Comparison of ENCODE assay signal across 1 cellular context in the genomic region with DNA sequence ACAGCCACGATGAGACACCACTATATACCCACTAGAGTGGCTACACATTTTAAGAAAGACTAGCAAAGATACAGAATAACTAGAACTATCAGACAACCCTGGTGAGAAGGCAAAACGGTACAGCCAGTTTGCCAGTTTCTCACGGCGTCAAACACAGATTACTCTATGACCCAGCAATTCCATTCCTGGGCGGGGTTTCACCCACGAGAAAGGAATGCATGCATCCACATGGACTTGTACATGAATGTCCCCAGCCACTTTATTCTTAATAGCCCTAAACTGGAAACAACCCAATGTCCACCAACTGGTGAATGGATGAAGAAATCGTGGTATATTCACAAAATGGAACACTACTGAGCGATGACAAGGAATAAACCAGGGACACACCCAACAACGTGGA.
TF ChIP-seq lines count a peak whose summit lies in the region.

No MANE protein-coding gene starts in this region.

TF ChIP-seq in GM23338, 12 proteins besides CTCF, POLR2A, EP300 and RAD21 (continued from another document):
- TF ChIP-seq, protein P1, sequence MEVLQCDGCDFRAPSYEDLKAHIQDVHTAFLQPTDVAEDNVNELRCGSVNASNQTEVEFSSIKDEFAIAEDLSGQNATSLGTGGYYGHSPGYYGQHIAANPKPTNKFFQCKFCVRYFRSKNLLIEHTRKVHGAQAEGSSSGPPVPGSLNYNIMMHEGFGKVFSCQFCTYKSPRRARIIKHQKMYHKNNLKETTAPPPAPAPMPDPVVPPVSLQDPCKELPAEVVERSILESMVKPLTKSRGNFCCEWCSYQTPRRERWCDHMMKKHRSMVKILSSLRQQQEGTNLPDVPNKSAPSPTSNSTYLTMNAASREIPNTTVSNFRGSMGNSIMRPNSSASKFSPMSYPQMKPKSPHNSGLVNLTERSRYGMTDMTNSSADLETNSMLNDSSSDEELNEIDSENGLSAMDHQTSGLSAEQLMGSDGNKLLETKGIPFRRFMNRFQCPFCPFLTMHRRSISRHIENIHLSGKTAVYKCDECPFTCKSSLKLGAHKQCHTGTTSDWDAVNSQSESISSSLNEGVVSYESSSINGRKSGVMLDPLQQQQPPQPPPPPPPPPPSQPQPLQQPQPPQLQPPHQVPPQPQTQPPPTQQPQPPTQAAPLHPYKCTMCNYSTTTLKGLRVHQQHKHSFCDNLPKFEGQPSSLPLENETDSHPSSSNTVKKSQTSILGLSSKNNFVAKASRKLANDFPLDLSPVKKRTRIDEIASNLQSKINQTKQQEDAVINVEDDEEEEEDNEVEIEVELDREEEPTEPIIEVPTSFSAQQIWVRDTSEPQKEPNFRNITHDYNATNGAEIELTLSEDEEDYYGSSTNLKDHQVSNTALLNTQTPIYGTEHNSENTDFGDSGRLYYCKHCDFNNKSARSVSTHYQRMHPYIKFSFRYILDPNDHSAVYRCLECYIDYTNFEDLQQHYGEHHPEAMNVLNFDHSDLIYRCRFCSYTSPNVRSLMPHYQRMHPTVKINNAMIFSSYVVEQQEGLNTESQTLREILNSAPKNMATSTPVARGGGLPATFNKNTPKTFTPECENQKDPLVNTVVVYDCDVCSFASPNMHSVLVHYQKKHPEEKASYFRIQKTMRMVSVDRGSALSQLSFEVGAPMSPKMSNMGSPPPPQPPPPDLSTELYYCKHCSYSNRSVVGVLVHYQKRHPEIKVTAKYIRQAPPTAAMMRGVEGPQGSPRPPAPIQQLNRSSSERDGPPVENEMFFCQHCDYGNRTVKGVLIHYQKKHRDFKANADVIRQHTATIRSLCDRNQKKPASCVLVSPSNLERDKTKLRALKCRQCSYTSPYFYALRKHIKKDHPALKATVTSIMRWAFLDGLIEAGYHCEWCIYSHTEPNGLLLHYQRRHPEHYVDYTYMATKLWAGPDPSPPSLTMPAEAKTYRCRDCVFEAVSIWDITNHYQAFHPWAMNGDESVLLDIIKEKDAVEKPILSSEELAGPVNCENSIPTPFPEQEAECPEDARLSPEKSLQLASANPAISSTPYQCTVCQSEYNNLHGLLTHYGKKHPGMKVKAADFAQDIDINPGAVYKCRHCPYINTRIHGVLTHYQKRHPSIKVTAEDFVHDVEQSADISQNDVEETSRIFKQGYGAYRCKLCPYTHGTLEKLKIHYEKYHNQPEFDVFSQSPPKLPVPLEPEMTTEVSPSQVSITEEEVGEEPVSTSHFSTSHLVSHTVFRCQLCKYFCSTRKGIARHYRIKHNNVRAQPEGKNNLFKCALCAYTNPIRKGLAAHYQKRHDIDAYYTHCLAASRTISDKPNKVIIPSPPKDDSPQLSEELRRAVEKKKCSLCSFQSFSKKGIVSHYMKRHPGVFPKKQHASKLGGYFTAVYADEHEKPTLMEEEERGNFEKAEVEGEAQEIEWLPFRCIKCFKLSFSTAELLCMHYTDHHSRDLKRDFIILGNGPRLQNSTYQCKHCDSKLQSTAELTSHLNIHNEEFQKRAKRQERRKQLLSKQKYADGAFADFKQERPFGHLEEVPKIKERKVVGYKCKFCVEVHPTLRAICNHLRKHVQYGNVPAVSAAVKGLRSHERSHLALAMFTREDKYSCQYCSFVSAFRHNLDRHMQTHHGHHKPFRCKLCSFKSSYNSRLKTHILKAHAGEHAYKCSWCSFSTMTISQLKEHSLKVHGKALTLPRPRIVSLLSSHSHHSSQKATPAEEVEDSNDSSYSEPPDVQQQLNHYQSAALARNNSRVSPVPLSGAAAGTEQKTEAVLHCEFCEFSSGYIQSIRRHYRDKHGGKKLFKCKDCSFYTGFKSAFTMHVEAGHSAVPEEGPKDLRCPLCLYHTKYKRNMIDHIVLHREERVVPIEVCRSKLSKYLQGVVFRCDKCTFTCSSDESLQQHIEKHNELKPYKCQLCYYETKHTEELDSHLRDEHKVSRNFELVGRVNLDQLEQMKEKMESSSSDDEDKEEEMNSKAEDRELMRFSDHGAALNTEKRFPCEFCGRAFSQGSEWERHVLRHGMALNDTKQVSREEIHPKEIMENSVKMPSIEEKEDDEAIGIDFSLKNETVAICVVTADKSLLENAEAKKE (CRISPR knock-in tag; IDR thresholded peaks at IDR 0.05) = no peak
- no peak for TF ChIP-seq POLR2AphosphoS5 (IDR thresholded peaks at IDR 0.05; ENCODE audit: low read depth)
- no peak for TF ChIP-seq NANOG (IDR thresholded peaks at IDR 0.05; ENCODE audit: borderline replicate concordance)
- no peak for TF ChIP-seq EZH2phosphoT487 (IDR thresholded peaks at IDR 0.05; ENCODE audit: unreplicated experiment)
- TF ChIP-seq JUNB (IDR thresholded peaks at IDR 0.05; ENCODE audit: unreplicated experiment) = no peak
- no peak for TF ChIP-seq CREB1 (CRISPR knock-in tag; IDR thresholded peaks at IDR 0.05; ENCODE audit: low read depth)
